ENCODE assay signal across 11 cellular contexts in the genomic region with DNA sequence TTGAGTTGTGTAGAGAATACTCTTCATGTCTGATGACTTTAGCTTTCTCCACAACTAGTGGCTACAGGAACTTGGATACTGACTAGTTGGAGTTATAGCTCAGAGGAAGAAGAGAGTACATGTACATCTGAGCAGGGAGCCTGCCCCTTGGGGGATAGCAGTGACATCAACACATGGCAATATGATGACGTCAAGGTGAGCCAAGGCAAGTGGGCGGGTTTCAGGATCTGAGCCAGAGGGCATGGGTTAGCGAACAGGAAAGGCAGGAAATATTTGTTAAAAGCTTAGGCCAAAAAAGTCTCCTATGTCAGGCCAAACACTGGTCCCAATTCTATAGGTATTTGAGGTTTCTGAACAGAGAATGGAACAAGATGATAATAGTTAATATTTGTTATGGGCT. TPM values are rescaled to one million over a fixed set of nuclear protein-coding genes. Genes with fewer than 3 reads are reported as not detected.
DNase-seq lines count a peak whose midpoint lies in the region; ATAC-seq, FAIRE-seq and TF ChIP-seq lines count a peak whose summit lies in the region.
"Had no signal": no experiment of that assay in that cellular context is flagged by ENCODE, and none has a peak within 500 bp of the region (broad histone marks: within the 10 kb centered on the region; RNA-seq: fewer than 3 reads in every experiment).

No MANE protein-coding gene starts in this region.

- DNase-seq in heart right ventricle (peak in 1 of 2 donors; percentile 25), right atrium auricular region (ENCODE audit: low spot score) (no peak), endothelial cell of umbilical vein (ENCODE audit: low read depth, low spot score) (peak; percentile 68), left colon (no peak)
- no peak for DNase-seq in activated naive CD4-positive, alpha-beta T cell treated with anti-CD3 and anti-CD28 coated beads, Interleukin-2, amount 50 U/mL, for 16 hours
- DNase-seq: naive thymus-derived CD4-positive, alpha-beta T cell had no signal

- intact Hi-C loops in heart right ventricle (cut with DNase I) = no loop called here
- intact Hi-C loops in endothelial cell of umbilical vein (cut with micrococcal nuclease) = no loop called here
- intact Hi-C loops in left colon (cut with DNase I, micrococcal nuclease) = no loop called here

- H3K36me3 ChIP-seq in heart right ventricle (no peaks in the 10 kb centered on the region), right atrium auricular region (no peaks in the 10 kb centered on the region), endothelial cell of umbilical vein (ENCODE audit: control insufficient read depth in 2 of 2, extremely low read depth in 1 of 2, insufficient read depth in 2 of 2, low read length in 2 of 2) (no peaks in the 10 kb centered on the region)

- H3K9me1 ChIP-seq in endothelial cell of umbilical vein (replicated peaks; ENCODE audit: control insufficient read depth, extremely low read depth, insufficient read depth, low read length) = no peaks in the 10 kb centered on the region

- H2AFZ ChIP-seq in endothelial cell of umbilical vein (ENCODE audit: low read depth, low read length) = no peak overlapping the region

- H4K20me1 ChIP-seq in endothelial cell of umbilical vein (replicated peaks; ENCODE audit: control insufficient read depth, extremely low read depth, insufficient read depth, low read length) = no peaks in the 10 kb centered on the region

- CTCF ChIA-PET in endothelial cell of umbilical vein (lab: Charles Lee) = interaction anchor here (0.9 to 2.0 kb wide), 3 partner anchors 8 to 33 kb away, joined by 3 to 4 read pairs (median 4); no protein-coding TSS in a partner anchor

- POLR2A ChIA-PET in endothelial cell of umbilical vein (lab: Charles Lee) = no interaction called here

- no peak overlapping the region for H3K9ac ChIP-seq in endothelial cell of umbilical vein (replicated peaks; ENCODE audit: extremely low read depth, insufficient read depth, low read length)

- FAIRE-seq in endothelial cell of umbilical vein (lab: Jason Lieb, UNC) = peak; percentile 70

- H3K4me1 ChIP-seq in heart right ventricle = peaks cover 0 to 20% (median 7%) of the 10 kb centered on the region in 9 donors
- no peaks in the 10 kb centered on the region for H3K4me1 ChIP-seq in right atrium auricular region
- H3K4me1 ChIP-seq in endothelial cell of umbilical vein (ENCODE audit: control insufficient read depth, extremely low read depth, insufficient read depth, low read length) = peaks cover 11% of the 10 kb centered on the region

- no peak for TF ChIP-seq POLR2A in endothelial cell of umbilical vein (IDR thresholded peaks at IDR 0.05; ENCODE audit: low read depth, low read length)

- no peak overlapping the region for H3K4me2 ChIP-seq in endothelial cell of umbilical vein (ENCODE audit: insufficient read depth, low read length)

- H3K27ac ChIP-seq in heart right ventricle (no peak overlapping the region), right atrium auricular region (no peak overlapping the region), endothelial cell of umbilical vein (ENCODE audit: insufficient read depth, low read depth, low read length) (no peak overlapping the region)

- no peaks in the 10 kb centered on the region for H3K9me3 ChIP-seq in heart right ventricle
- no peaks in the 10 kb centered on the region for H3K9me3 ChIP-seq in right atrium auricular region
- H3K9me3 ChIP-seq in endothelial cell of umbilical vein (replicated peaks; ENCODE audit: control insufficient read depth, insufficient read depth, low read length) = no peaks in the 10 kb centered on the region

- ATAC-seq in heart right ventricle (peak in 5 of 8 donors; percentile 34 to 63 (median 50)), left colon (peak; percentile 25), GM21576 (IDR thresholded peaks at IDR 0.05; ENCODE audit: unreplicated experiment) (no peak), HG03175 (IDR thresholded peaks at IDR 0.05; ENCODE audit: unreplicated experiment) (no peak), GM21529 (IDR thresholded peaks at IDR 0.05; ENCODE audit: unreplicated experiment) (no peak)
- ATAC-seq: naive thymus-derived CD4-positive, alpha-beta T cell had no signal

- TF ChIP-seq CTCF in heart right ventricle (IDR thresholded peaks at IDR 0.05) (no peak), right atrium auricular region (IDR thresholded peaks at IDR 0.05) (no peak), endothelial cell of umbilical vein (IDR thresholded peaks at IDR 0.05; ENCODE audit: extremely low read depth in 1 of 2, insufficient read depth in 1 of 2, low read depth in 1 of 2, low read length in 2 of 2) (no peak)

- H3K4me3 ChIP-seq in heart right ventricle (no peak overlapping the region), right atrium auricular region (no peak overlapping the region), endothelial cell of umbilical vein (replicated peaks in 1 of 3; ENCODE audit: insufficient read depth in 1 of 3, low read depth in 1 of 3, low read length in 3 of 3) (no peak overlapping the region)

- BruUV-seq in endothelial cell of umbilical vein (replicated peaks; lab: Mats Ljungman, UMichigan) = no TSS peak

- H3K27me3 ChIP-seq in heart right ventricle = no peaks in the 10 kb centered on the region
- no peaks in the 10 kb centered on the region for H3K27me3 ChIP-seq in right atrium auricular region
- no peaks in the 10 kb centered on the region for H3K27me3 ChIP-seq in endothelial cell of umbilical vein (ENCODE audit: control insufficient read depth in 2 of 2, insufficient read depth in 2 of 2, low read length in 2 of 2)

- 49% methylated on average over 3 of the region's 3 CpGs for WGBS in heart right ventricle, 2 donors

- dilution Hi-C loops in endothelial cell of umbilical vein (cut with MboI; ENCODE audit: extremely low pct_ligation_motif_present, low sequenced_read_pairs) = no loop called here

- no peaks in the 10 kb centered on the region for H3K79me2 ChIP-seq in endothelial cell of umbilical vein (ENCODE audit: control insufficient read depth, insufficient read depth, low read length)

TF ChIP-seq in endothelial cell of umbilical vein, 7 proteins besides CTCF, POLR2A, EP300 and RAD21:
- no peak for TF ChIP-seq MYC (IDR thresholded peaks at IDR 0.05; ENCODE audit: low read depth, low read length)
- no peak for TF ChIP-seq FOS (IDR thresholded peaks at IDR 0.05; ENCODE audit: borderline replicate concordance, insufficient read depth, low read length)
- TF ChIP-seq JUN (IDR thresholded peaks at IDR 0.05; ENCODE audit: borderline replicate concordance, insufficient read depth, insufficient read length, low read depth) = no peak
- TF ChIP-seq, protein P1, sequence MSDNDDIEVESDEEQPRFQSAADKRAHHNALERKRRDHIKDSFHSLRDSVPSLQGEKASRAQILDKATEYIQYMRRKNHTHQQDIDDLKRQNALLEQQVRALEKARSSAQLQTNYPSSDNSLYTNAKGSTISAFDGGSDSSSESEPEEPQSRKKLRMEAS (IDR thresholded peaks at IDR 0.05; ENCODE audit: insufficient read depth, insufficient read length) = no peak
- TF ChIP-seq EZH2 (IDR thresholded peaks at IDR 0.05; ENCODE audit: borderline replicate concordance, low read depth, low read length, severe bottlenecking) = no peak

RNA-seq across cellular contexts. Expression of a gene that starts 42.0 kb away (rescaled TPM):
- not detected for total RNA-seq in heart right ventricle
- not detected for polyA plus RNA-seq in heart right ventricle
- total RNA-seq in right atrium auricular region = not detected
- not detected in 2 replicates for total RNA-seq in endothelial cell of umbilical vein
- polyA plus RNA-seq in endothelial cell of umbilical vein = not detected in 2 replicates
- not detected in 2 replicates for polyA plus RNA-seq in endothelial cell of umbilical vein (2011; cell fraction: cytosol; rRNA removed)
- not detected in 2 replicates for polyA plus RNA-seq in endothelial cell of umbilical vein (2011; cell fraction: nucleus; rRNA removed)
- not detected in 2 replicates for polyA plus RNA-seq in endothelial cell of umbilical vein (2012)
- polyA minus RNA-seq in endothelial cell of umbilical vein = not detected in 2 replicates
- not detected for polyA minus RNA-seq in endothelial cell of umbilical vein (2011; cell fraction: cytosol; rRNA and poly(A)+ RNA removed)
- polyA minus RNA-seq in endothelial cell of umbilical vein (2011; cell fraction: nucleus; rRNA and poly(A)+ RNA removed) = not detected in 2 replicates
- not detected for total RNA-seq in left colon
- total RNA-seq: A673, HT1080 had no signal
- polyA plus RNA-seq: naive thymus-derived CD4-positive, alpha-beta T cell had no signal

Comparison
In these comparisons a context has a peak if more than half of its experiments do, and no peak if none do; other contexts are left out.
1. ATAC-seq: peak in heart right ventricle (5 of 8) and left colon (single experiment); none in GM21576 (single experiment), HG03175 (single experiment) and GM21529 (single experiment).